In the genomic region with DNA sequence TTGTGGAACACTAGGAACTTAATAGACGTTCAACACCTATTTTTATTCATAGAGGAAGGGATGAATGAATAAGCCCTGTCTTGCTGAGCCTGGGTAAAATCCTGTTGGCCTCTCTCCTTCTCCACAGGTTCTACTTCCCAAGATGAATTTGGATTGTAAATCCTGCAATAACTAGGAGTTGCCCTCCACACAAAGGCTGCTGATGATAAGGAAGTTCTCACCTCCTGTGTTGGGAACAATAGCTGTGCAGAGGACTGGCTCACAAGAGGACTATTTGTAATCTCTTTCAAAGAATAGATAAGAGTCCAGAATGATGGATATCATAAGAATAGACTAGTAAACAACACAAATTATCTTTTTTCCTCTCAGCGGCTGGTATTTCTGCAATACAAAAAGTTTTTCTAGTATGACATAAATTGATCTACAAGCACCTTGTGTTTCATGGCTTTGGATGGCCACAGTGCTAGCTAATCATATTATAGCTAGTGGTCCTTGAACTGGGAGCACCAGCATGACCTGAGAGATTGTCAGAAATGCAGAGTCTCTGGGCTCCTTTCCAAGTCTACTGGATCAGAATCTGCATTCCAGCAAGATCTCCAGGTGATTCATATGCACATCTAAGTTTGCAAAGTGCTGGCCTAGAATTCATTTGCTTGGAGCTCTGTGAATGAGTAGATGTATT, we compare ENCODE assay signal across 19 cellular contexts. TPM values are rescaled to one million over a fixed set of nuclear protein-coding genes. Genes with fewer than 3 reads are reported as not detected.
A peak's percentile ranks its signal among the peaks of the same experiment; 100 is the strongest.
DNase-seq lines count a peak whose midpoint lies in the region; ATAC-seq and TF ChIP-seq lines count a peak whose summit lies in the region.
"Had no signal": no experiment of that assay in that cellular context is flagged by ENCODE, and none has a peak within 500 bp of the region (broad histone marks: within the 10 kb centered on the region; RNA-seq: fewer than 3 reads in every experiment).

No MANE protein-coding gene starts in this region.

- H3K4me3 ChIP-seq in mesendoderm (ENCODE audit: low read length), result no peak overlapping the region
- H3K4me3 ChIP-seq in smooth muscle cell, result no peak overlapping the region
- no peak overlapping the region for H3K4me3 ChIP-seq in heart left ventricle
- H3K4me3 ChIP-seq in HAP-1, result no peak overlapping the region
- H3K4me3 ChIP-seq: A549, GM12878 had no signal

- no peak overlapping the region for H3K4ac ChIP-seq in mesendoderm (ENCODE audit: low read depth, low read length)

- H3K23ac ChIP-seq in mesendoderm (ENCODE audit: low read length), result no peak overlapping the region

- H3K36me3 Mint-ChIP-seq in activated CD4-positive, alpha-beta T cell treated with anti-CD3 and anti-CD28 coated beads, Interleukin-2, amount 10 ng/mL, durations not matched to agents 24 days and 14 days (ENCODE audit: low read depth), result no peaks in the 10 kb centered on the region
- H3K36me3 Mint-ChIP-seq in activated CD4-positive, alpha-beta T cell treated with anti-CD3 and anti-CD28 coated beads for 36 hours (ENCODE audit: low read depth), result no peaks in the 10 kb centered on the region
- H3K36me3 Mint-ChIP-seq: CD4-positive, alpha-beta memory T cell had no signal

- CTCF ChIA-PET in activated CD4-positive, alpha-beta T cell treated with anti-CD3 and anti-CD28 coated beads for 36 hours (lab: Charles Lee), result no interaction called here

- TF ChIP-seq CTCF in smooth muscle cell (IDR thresholded peaks at IDR 0.05; ENCODE audit: borderline replicate concordance, insufficient read depth, poor library complexity, severe bottlenecking), result no peak
- TF ChIP-seq CTCF in heart left ventricle (IDR thresholded peaks at IDR 0.05), result no peak

- no peaks in the 10 kb centered on the region for H3K4me1 ChIP-seq in mesendoderm (ENCODE audit: control insufficient read depth, low read depth, low read length)
- peaks cover 14% of the 10 kb centered on the region for H3K4me1 ChIP-seq in smooth muscle cell (ENCODE audit: low read depth)
- H3K4me1 ChIP-seq in heart left ventricle, result peaks cover 0 to 6% (median 0%) of the 10 kb centered on the region in 12 donors
- H3K4me1 ChIP-seq in HAP-1, result no peaks in the 10 kb centered on the region
- H3K4me1 ChIP-seq: A549 had no signal

- H3K27me3 ChIP-seq in mesendoderm (ENCODE audit: insufficient read depth, low read length, poor library complexity) (no peaks in the 10 kb centered on the region), smooth muscle cell (ENCODE audit: low read depth) (no peaks in the 10 kb centered on the region), heart left ventricle (no peaks in the 10 kb centered on the region), HAP-1 (ENCODE audit: low read depth) (no peaks in the 10 kb centered on the region)

- in situ Hi-C loops in HAP-1 (cut with MboI; ENCODE audit: low sequenced_read_pairs), result no loop called here

- H4K8ac ChIP-seq in mesendoderm (ENCODE audit: low read depth, low read length), result peak overlapping the region; percentile 39

- H4K20me1 ChIP-seq in smooth muscle cell (ENCODE audit: low read depth), result no peaks in the 10 kb centered on the region

- no peak overlapping the region for H2BK120ac ChIP-seq in mesendoderm (ENCODE audit: low read depth, low read length)

- H3K27ac ChIP-seq in mesendoderm (ENCODE audit: low read depth, low read length) (no peak overlapping the region), smooth muscle cell (ENCODE audit: low read depth) (peak overlapping the region; percentile 37), heart left ventricle (no peak overlapping the region)
- H3K27ac ChIP-seq: 22Rv1, A549, C4-2B had no signal

- H3K9me3 ChIP-seq in smooth muscle cell (replicated peaks; ENCODE audit: low read depth), result no peaks in the 10 kb centered on the region
- no peaks in the 10 kb centered on the region for H3K9me3 ChIP-seq in heart left ventricle
- no peaks in the 10 kb centered on the region for H3K9me3 ChIP-seq in HAP-1
- H3K9me3 ChIP-seq: A549 had no signal

- H3K56ac ChIP-seq in mesendoderm (ENCODE audit: low read length), result no peak overlapping the region

- POLR2A ChIA-PET in activated CD4-positive, alpha-beta T cell treated with anti-CD3 and anti-CD28 coated beads for 36 hours (lab: Charles Lee), result no interaction called here

- H3K27ac Mint-ChIP-seq in activated CD4-positive, alpha-beta T cell treated with anti-CD3 and anti-CD28 coated beads, Interleukin-2, amount 10 ng/mL, durations not matched to agents 24 days and 14 days, result no peak overlapping the region
- no peak overlapping the region for H3K27ac Mint-ChIP-seq in activated CD4-positive, alpha-beta T cell treated with anti-CD3 and anti-CD28 coated beads for 36 hours
- no peak overlapping the region for H3K27ac Mint-ChIP-seq in stimulated activated naive CD8-positive, alpha-beta T cell treated with anti-CD3 and anti-CD28 coated beads, Interleukin-15, amount 100 ng/mL, for 72 hours
- H3K27ac Mint-ChIP-seq: CD4-positive, alpha-beta memory T cell; H9 had no signal

- no peak for TF ChIP-seq POLR2A in heart left ventricle (IDR thresholded peaks at IDR 0.05)

- H3K9ac ChIP-seq in mesendoderm (ENCODE audit: low read length) (no peak overlapping the region), smooth muscle cell (ENCODE audit: low read depth) (no peak overlapping the region)

- ATAC-seq in activated CD4-positive, alpha-beta T cell treated with anti-CD3 and anti-CD28 coated beads for 36 hours, result no peak
- ATAC-seq in heart left ventricle, result no peak
- no peak for ATAC-seq in stimulated activated naive CD8-positive, alpha-beta T cell treated with anti-CD3 and anti-CD28 coated beads, Interleukin-15, amount 100 ng/mL, for 72 hours
- ATAC-seq: A549, GM12878 had no signal

- WGBS in mesendoderm (ENCODE audit: extremely low coverage, insufficient coverage, low lambda C conversion rate), result no CpG with 5 or more reads among the region's 2 CpGs
- 89% methylated on average over 2 of the region's 2 CpGs for WGBS in smooth muscle cell (ENCODE audit: low lambda C conversion rate)
- 56 to 77% (median 66%) methylated on average over 2 of the region's 2 CpGs for WGBS in heart left ventricle, 4 donors

- no peak overlapping the region for H2BK15ac ChIP-seq in mesendoderm (replicated peaks; ENCODE audit: low read depth)

- H3K36me3 ChIP-seq in mesendoderm (ENCODE audit: control insufficient read depth, insufficient read depth, low read length), result no peaks in the 10 kb centered on the region
- no peaks in the 10 kb centered on the region for H3K36me3 ChIP-seq in smooth muscle cell (ENCODE audit: low read depth)
- H3K36me3 ChIP-seq in heart left ventricle, result no peaks in the 10 kb centered on the region
- H3K36me3 ChIP-seq in HAP-1 (replicated peaks), result no peaks in the 10 kb centered on the region

- no peak overlapping the region for H2AK5ac ChIP-seq in mesendoderm (ENCODE audit: low read length)

- no peaks in the 10 kb centered on the region for H3K79me1 ChIP-seq in mesendoderm (ENCODE audit: low read length)

- H3K4me3 Mint-ChIP-seq in activated CD4-positive, alpha-beta T cell treated with anti-CD3 and anti-CD28 coated beads, Interleukin-2, amount 10 ng/mL, durations not matched to agents 24 days and 14 days, result no peak overlapping the region
- no peak overlapping the region for H3K4me3 Mint-ChIP-seq in activated CD4-positive, alpha-beta T cell treated with anti-CD3 and anti-CD28 coated beads for 36 hours
- no peak overlapping the region for H3K4me3 Mint-ChIP-seq in stimulated activated naive CD8-positive, alpha-beta T cell treated with anti-CD3 and anti-CD28 coated beads, Interleukin-15, amount 100 ng/mL, for 72 hours
- H3K4me3 Mint-ChIP-seq: CD4-positive, alpha-beta memory T cell; H9 had no signal

- H4K5ac ChIP-seq in mesendoderm (ENCODE audit: low read length), result no peak overlapping the region

- H3K79me2 ChIP-seq in mesendoderm (ENCODE audit: control insufficient read depth, insufficient read depth, low read length) (no peaks in the 10 kb centered on the region), smooth muscle cell (ENCODE audit: low read depth) (no peaks in the 10 kb centered on the region)

- peaks cover 8% of the 10 kb centered on the region for H3F3A ChIP-seq in smooth muscle cell (ENCODE audit: low read depth)

- H3K9me3 Mint-ChIP-seq in activated CD4-positive, alpha-beta T cell treated with anti-CD3 and anti-CD28 coated beads, Interleukin-2, amount 10 ng/mL, durations not matched to agents 24 days and 14 days, result no peaks in the 10 kb centered on the region
- no peaks in the 10 kb centered on the region for H3K9me3 Mint-ChIP-seq in activated CD4-positive, alpha-beta T cell treated with anti-CD3 and anti-CD28 coated beads for 36 hours (ENCODE audit: low read depth)
- no peaks in the 10 kb centered on the region for H3K9me3 Mint-ChIP-seq in stimulated activated naive CD8-positive, alpha-beta T cell treated with anti-CD3 and anti-CD28 coated beads, Interleukin-15, amount 100 ng/mL, for 72 hours
- H3K9me3 Mint-ChIP-seq: CD4-positive, alpha-beta memory T cell; H9 had no signal

- no peak overlapping the region for H2AFZ ChIP-seq in smooth muscle cell (ENCODE audit: low read depth)

- H3K27me3 Mint-ChIP-seq in activated CD4-positive, alpha-beta T cell treated with anti-CD3 and anti-CD28 coated beads, Interleukin-2, amount 10 ng/mL, durations not matched to agents 24 days and 14 days, result no peaks in the 10 kb centered on the region
- H3K27me3 Mint-ChIP-seq in activated CD4-positive, alpha-beta T cell treated with anti-CD3 and anti-CD28 coated beads for 36 hours, result peaks cover 3% of the 10 kb centered on the region
- H3K27me3 Mint-ChIP-seq in stimulated activated naive CD8-positive, alpha-beta T cell treated with anti-CD3 and anti-CD28 coated beads, Interleukin-15, amount 100 ng/mL, for 72 hours, result peaks cover 11% of the 10 kb centered on the region
- H3K27me3 Mint-ChIP-seq: CD4-positive, alpha-beta memory T cell had no signal

- intact Hi-C loops in activated CD4-positive, alpha-beta T cell treated with anti-CD3 and anti-CD28 coated beads, Interleukin-2, amount 10 ng/mL, durations not matched to agents 24 days and 14 days (cut with micrococcal nuclease), result no loop called here
- intact Hi-C loops in activated CD4-positive, alpha-beta T cell treated with anti-CD3 and anti-CD28 coated beads for 36 hours (cut with DNase I, micrococcal nuclease), result no loop called here
- intact Hi-C loops in heart left ventricle (cut with DNase I), result no loop called here

- H2BK5ac ChIP-seq in mesendoderm (ENCODE audit: low read length), result no peak overlapping the region

- peak; percentile 13 for DNase-seq in activated CD4-positive, alpha-beta T cell treated with anti-CD3 and anti-CD28 coated beads, Interleukin-2, amount 10 ng/mL, durations not matched to agents 24 days and 14 days
- DNase-seq in activated CD4-positive, alpha-beta T cell treated with anti-CD3 and anti-CD28 coated beads for 36 hours, result no peak
- peak; percentile 60 for DNase-seq in mesendoderm
- no peak for DNase-seq in smooth muscle cell (lab: John Stamatoyannopoulos, UW; ENCODE audit: unreplicated experiment)
- no peak for DNase-seq in heart left ventricle
- DNase-seq in stimulated activated naive CD8-positive, alpha-beta T cell treated with anti-CD3 and anti-CD28 coated beads, Interleukin-15, amount 100 ng/mL, for 72 hours, result no peak
- no peak for DNase-seq in HAP-1 (ENCODE audit: low spot score in 2 of 2)
- DNase-seq: AML-193; Calu3; CD4-positive, alpha-beta memory T cell; DMS79 treated with DMSO at 0.1 percent for 48 hours; GF-D8; H9 had no signal

- no peak overlapping the region for H3K4me2 ChIP-seq in mesendoderm (ENCODE audit: low read length)
- H3K4me2 ChIP-seq in smooth muscle cell, result peak overlapping the region; percentile 46
- H3K4me2 ChIP-seq: A549 had no signal

- H3K18ac ChIP-seq in mesendoderm (ENCODE audit: low read length), result no peak overlapping the region

- no peaks in the 10 kb centered on the region for H3K4me1 Mint-ChIP-seq in activated CD4-positive, alpha-beta T cell treated with anti-CD3 and anti-CD28 coated beads, Interleukin-2, amount 10 ng/mL, durations not matched to agents 24 days and 14 days
- H3K4me1 Mint-ChIP-seq in activated CD4-positive, alpha-beta T cell treated with anti-CD3 and anti-CD28 coated beads for 36 hours, result no peaks in the 10 kb centered on the region
- H3K4me1 Mint-ChIP-seq in stimulated activated naive CD8-positive, alpha-beta T cell treated with anti-CD3 and anti-CD28 coated beads, Interleukin-15, amount 100 ng/mL, for 72 hours, result no peaks in the 10 kb centered on the region
- H3K4me1 Mint-ChIP-seq: CD4-positive, alpha-beta memory T cell had no signal

RNA-seq across cellular contexts. Expression of a gene that starts 28.1 kb away (rescaled TPM):
- total RNA-seq in activated CD4-positive, alpha-beta T cell treated with anti-CD3 and anti-CD28 coated beads, Interleukin-2, amount 10 ng/mL, durations not matched to agents 24 days and 14 days, result not detected in 2 replicates
- total RNA-seq in activated CD4-positive, alpha-beta T cell treated with anti-CD3 and anti-CD28 coated beads for 36 hours, result not detected
- polyA plus RNA-seq in mesendoderm (2013, experiment 1 of 2), result 0.07 TPM
- polyA plus RNA-seq in mesendoderm (2013, experiment 2 of 2), result 0.07 TPM
- total RNA-seq in smooth muscle cell, result 1.5 and 1.6 TPM in 2 replicates
- 0.38 and 0.41 TPM in 2 replicates for polyA plus RNA-seq in smooth muscle cell
- total RNA-seq in heart left ventricle, result 1 to 10 TPM in 4 of 9 donors, under 1 TPM in 5; 0.26 to 4.5 (median 1.00) TPM
- polyA plus RNA-seq in heart left ventricle, result 1 to 10 TPM in 1 of 2 donors, under 1 TPM in 1; 0.61 to 1.1 TPM
- total RNA-seq: Calu3; CD4-positive, alpha-beta memory T cell; GM12878; HT-29 had no signal
- polyA plus RNA-seq: A549; BJ; CD4-positive, alpha-beta memory T cell had no signal

Comparison
In these comparisons a context has a peak if more than half of its experiments do, and no peak if none do; other contexts are left out.
1. DNase-seq: peak in activated CD4-positive, alpha-beta T cell treated with anti-CD3 and anti-CD28 coated beads, Interleukin-2, amount 10 ng/mL, durations not matched to agents 24 days and 14 days (single experiment) and mesendoderm (single experiment); none in activated CD4-positive, alpha-beta T cell treated with anti-CD3 and anti-CD28 coated beads for 36 hours (single experiment), smooth muscle cell (single experiment), heart left ventricle (0 of 5), stimulated activated naive CD8-positive, alpha-beta T cell treated with anti-CD3 and anti-CD28 coated beads, Interleukin-15, amount 100 ng/mL, for 72 hours (0 of 2) and HAP-1 (0 of 2).